ENCODE assay signal across 26 cellular contexts in the genomic region with DNA sequence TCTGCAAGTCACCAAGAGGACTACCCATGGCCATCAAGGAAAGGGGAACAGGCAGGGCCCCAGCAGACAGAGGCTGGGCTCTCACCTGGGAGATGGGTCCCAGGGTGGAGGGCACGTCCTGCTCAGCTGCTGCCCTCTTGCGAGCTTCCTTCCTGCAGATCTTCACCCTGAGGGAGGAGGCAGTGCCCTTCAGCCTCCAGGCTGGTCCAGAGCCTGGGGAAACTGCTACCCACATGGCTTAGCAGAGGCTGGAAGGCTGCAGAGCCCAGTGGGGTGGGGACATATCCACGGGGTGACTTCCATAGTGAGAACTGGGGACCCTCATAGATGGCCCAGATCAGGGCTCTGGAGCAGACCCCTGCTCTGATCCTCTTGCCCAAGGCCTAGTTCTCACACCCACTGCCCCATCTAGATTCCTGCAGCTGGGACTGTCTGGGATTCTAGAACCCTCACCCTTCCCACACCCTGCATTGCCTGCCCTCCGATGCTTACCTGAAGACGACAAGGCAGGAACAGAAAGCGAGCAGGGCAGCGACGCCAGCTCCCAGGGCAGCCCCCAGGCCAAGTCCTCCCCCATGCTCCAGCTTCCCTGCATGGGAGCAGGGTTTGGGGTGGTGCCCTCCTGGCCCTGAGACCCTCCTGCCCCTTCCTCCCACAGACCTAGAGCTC. TPM values are rescaled to one million over a fixed set of nuclear protein-coding genes. Genes with fewer than 3 reads are reported as not detected.
A peak's percentile ranks its signal among the peaks of the same experiment; 100 is the strongest.
DNase-seq lines count a peak whose midpoint lies in the region; TF ChIP-seq lines count a peak whose summit lies in the region.
"Had no signal": no experiment of that assay in that cellular context is flagged by ENCODE, and none has a peak within 500 bp of the region (broad histone marks: within the 10 kb centered on the region; RNA-seq: fewer than 3 reads in every experiment).

No MANE protein-coding gene starts in this region.

- H3K9me3 ChIP-seq in hepatocyte (ENCODE audit: low read depth) (no peaks in the 10 kb centered on the region), thyroid gland (no peaks in the 10 kb centered on the region)
- H3K9me3 ChIP-seq: BE2C, Peyer's patch had no signal

- TF ChIP-seq CTCF in hepatocyte (IDR thresholded peaks at IDR 0.05; ENCODE audit: poor library complexity) = no peak
- no peak for TF ChIP-seq CTCF in nephron (IDR thresholded peaks at IDR 0.05; ENCODE audit: unreplicated experiment in 3 of 3)
- TF ChIP-seq CTCF in thyroid gland (IDR thresholded peaks at IDR 0.05) = no peak

- intact Hi-C loops in thyroid gland (cut with DNase I) = no loop called here

- no peaks in the 10 kb centered on the region for H3K36me3 Mint-ChIP-seq in nephron (ENCODE audit: low read depth)
- H3K36me3 Mint-ChIP-seq: CD4-positive, CD25-positive, alpha-beta regulatory T cell had no signal

- H3K36me3 ChIP-seq in hepatocyte (replicated peaks; ENCODE audit: insufficient read depth, low read depth) (no peaks in the 10 kb centered on the region), thyroid gland (no peaks in the 10 kb centered on the region)
- H3K36me3 ChIP-seq: BE2C, Peyer's patch had no signal

- 89% methylated on average over 8 of the region's 8 CpGs for WGBS in hepatocyte (ENCODE audit: low lambda C conversion rate, missing lambda C conversion rate)
- WGBS in thyroid gland, 2 donors = 70 to 75% methylated on average over 5 to 7 of the region's 8 CpGs

- peaks cover 37% of the 10 kb centered on the region for H3K4me1 ChIP-seq in hepatocyte (ENCODE audit: insufficient read depth)
- peaks cover 52 to 56% of the 10 kb centered on the region in 2 donors for H3K4me1 ChIP-seq in thyroid gland
- H3K4me1 ChIP-seq: BE2C had no signal

- H3K4me3 ChIP-seq in hepatocyte (no peak overlapping the region), thyroid gland (replicated peaks in 1 of 3) (no peak overlapping the region)
- H3K4me3 ChIP-seq: Peyer's patch, SK-N-MC had no signal

- H3K9me3 Mint-ChIP-seq in nephron = no peaks in the 10 kb centered on the region
- H3K9me3 Mint-ChIP-seq: CD4-positive, CD25-positive, alpha-beta regulatory T cell had no signal

- peak overlapping the region; percentile 92 to 98 (median 94) for H3K27ac Mint-ChIP-seq in nephron
- H3K27ac Mint-ChIP-seq: CD4-positive, CD25-positive, alpha-beta regulatory T cell had no signal

- peak overlapping the region; percentile 20 for H3K27ac ChIP-seq in hepatocyte
- peak overlapping the region in 2 of 3 donors; percentile 13 to 79 for H3K27ac ChIP-seq in thyroid gland
- H3K27ac ChIP-seq: Peyer's patch, SK-N-MC had no signal

- H3K4me2 ChIP-seq in hepatocyte = peak overlapping the region; percentile 37

- DNase-seq in activated effector memory CD4-positive, alpha-beta T cell treated with anti-CD3 and anti-CD28 coated beads, Interleukin-2, amount 50 U/mL, for 16 hours = peak; percentile 55
- DNase-seq in activated effector memory CD4-positive, alpha-beta T cell treated with Interleukin-2 at 50 U/mL for 16 hours = no peak
- no peak for DNase-seq in hepatocyte (ENCODE audit: low spot score)
- no peak for DNase-seq in thyroid gland
- no peak for DNase-seq in SW 1271 (lab: John Stamatoyannopoulos, UW)
- DNase-seq in EL = no peak
- DNase-seq in NCI-H82 (lab: John Stamatoyannopoulos, UW) = no peak
- DNase-seq: 8988T; ACHN; BE2C; CD4-positive, CD25-positive, alpha-beta regulatory T cell; DMS153; DND-41; Karpas-422; NCI-H1105 treated with DMSO at 0.1 percent for 48 hours; NCI-H2029; NCI-H2227 treated with DMSO at 0.1 percent for 48 hours; NCI-H526 treated with DMSO at 0.1 percent for 48 hours; Peyer's patch; SIG-M5 had no signal

- H3K27me3 Mint-ChIP-seq in nephron (ENCODE audit: low read depth) = no peaks in the 10 kb centered on the region

- H4K20me1 ChIP-seq in hepatocyte (ENCODE audit: insufficient read depth, poor library complexity, severe bottlenecking) = no peaks in the 10 kb centered on the region

- no peaks in the 10 kb centered on the region for H3K9me2 ChIP-seq in hepatocyte (replicated peaks; ENCODE audit: insufficient read depth)

- H3K27me3 ChIP-seq in hepatocyte (no peaks in the 10 kb centered on the region), thyroid gland (no peaks in the 10 kb centered on the region)
- H3K27me3 ChIP-seq: BE2C, Peyer's patch had no signal

- H3K79me2 ChIP-seq in hepatocyte = no peaks in the 10 kb centered on the region

- H3K4me3 Mint-ChIP-seq in nephron = peak overlapping the region; percentile 15 to 68 (median 50)
- H3K4me3 Mint-ChIP-seq: CD4-positive, CD25-positive, alpha-beta regulatory T cell had no signal

- no peak for TF ChIP-seq POLR2A in thyroid gland (IDR thresholded peaks at IDR 0.05)

- H3K4me1 Mint-ChIP-seq in nephron = peaks cover 67% of the 10 kb centered on the region

- H2AFZ ChIP-seq in hepatocyte = no peak overlapping the region

RNA-seq across cellular contexts. Expression of gene SIGLEC11, which starts 9.0 kb away (rescaled TPM):
- total RNA-seq in hepatocyte = 15.8 and 21.2 TPM in 2 replicates
- 3.9 and 6.0 TPM in 2 replicates for polyA plus RNA-seq in hepatocyte
- total RNA-seq in thyroid gland = 1 to 10 TPM in 2 of 4 donors, under 1 TPM in 2; 0.33 to 1.7 (median 0.92) TPM
- total RNA-seq: CD4-positive, CD25-positive, alpha-beta regulatory T cell; HepG2; HT1080; NCI-H460; OCI-LY7 had no signal
- polyA plus RNA-seq: CD4-positive, CD25-positive, alpha-beta regulatory T cell; HepG2 had no signal

RNA-seq across cellular contexts. Expression of gene NUP62, which starts 22.6 kb away (rescaled TPM):
- total RNA-seq in hepatocyte (21.3 and 33.8 TPM in 2 replicates), thyroid gland (10 to 100 TPM; 27.5 to 32.3 (median 30.5) TPM)
- polyA plus RNA-seq in hepatocyte = 33.5 and 34.0 TPM in 2 replicates

RNA-seq across cellular contexts. Expression of gene ATF5, which starts 22.9 kb away (rescaled TPM):
- total RNA-seq in hepatocyte = 19.8 and 34.4 TPM in 2 replicates
- polyA plus RNA-seq in hepatocyte = 16.1 and 23.8 TPM in 2 replicates
- total RNA-seq in thyroid gland = 10 to 100 TPM in 1 of 4 donors, 1 to 10 TPM in 3; 6.3 to 17.9 (median 8.0) TPM

RNA-seq across cellular contexts. Expression of gene IL4I1, which starts 55.3 kb away (rescaled TPM):
- total RNA-seq in hepatocyte (0.12 and 0.60 TPM in 2 replicates), thyroid gland (under 1 TPM in 1 of 4 donors, not detected in 3; 0.83 TPM)
- polyA plus RNA-seq in hepatocyte = 0.33 and 0.97 TPM in 2 replicates
- total RNA-seq: HepG2, NCI-H460, Peyer's patch had no signal
- polyA plus RNA-seq: HepG2 had no signal
